8 cellular contexts compared by ENCODE assay signal in genomic region chr9:83062011-83062652, GRCh38. TPM values are rescaled to one million over a fixed set of nuclear protein-coding genes. Genes with fewer than 3 reads are reported as not detected.
DNase-seq lines count a peak whose midpoint lies in the region; ATAC-seq and TF ChIP-seq lines count a peak whose summit lies in the region.

No MANE protein-coding gene starts in this region.

- intact Hi-C loops in Panc1 (cut with micrococcal nuclease; ENCODE audit: unreplicated experiment): no loop called here

- ATAC-seq in Panc1 (peak; percentile 70), HG02798 (IDR thresholded peaks at IDR 0.05; ENCODE audit: poor library complexity, unreplicated experiment) (no peak)

- CTCF ChIA-PET in HEK293 (lab: Yijun Ruan, JAX) (interaction anchor here (0.6 to 0.7 kb wide), 3 partner anchors 93 to 1864 kb away, joined by 3 to 4 read pairs (median 3); no protein-coding TSS in a partner anchor), Panc1 (lab: Charles Lee) (interaction anchor here (0.6 kb wide), 1 partner anchor 150 kb away, joined by 3 read pairs; no protein-coding TSS in a partner anchor)

- H3K36me3 ChIP-seq in HEK293 (ENCODE audit: control insufficient read depth in 2 of 2, insufficient read depth in 1 of 2, low read length in 2 of 2) (no peaks in the 10 kb centered on the region), Panc1 (ENCODE audit: control insufficient read depth, insufficient read depth, low read length) (no peaks in the 10 kb centered on the region), right atrium auricular region (no peaks in the 10 kb centered on the region)

- POLR2A ChIA-PET in HEK293 (lab: Yijun Ruan, JAX) (interaction anchor here (0.6 to 1.6 kb wide), 12 partner anchors 14 to 1494 kb away, joined by 3 to 7 read pairs (median 4); no protein-coding TSS in a partner anchor), Panc1 (lab: Charles Lee) (no interaction called here)

- peak overlapping the region; percentile 54 for H3K4me3 ChIP-seq in HEK293 (ENCODE audit: low read depth, low read length)
- H3K4me3 ChIP-seq in Panc1 (ENCODE audit: low read depth in 2 of 2, low read length in 2 of 2): peak overlapping the region; percentile 44 to 58
- H3K4me3 ChIP-seq in right atrium auricular region: peak overlapping the region; percentile 7 to 46
- peak overlapping the region; percentile 19 to 57 (median 38) for H3K4me3 ChIP-seq in skin epidermis

- in situ Hi-C loops in Panc1 (cut with HindIII; ENCODE audit: low pct_unique_long_range_greater_than_20kb, low sequenced_read_pairs): no loop called here

- H3K27me3 ChIP-seq in Panc1 (ENCODE audit: control insufficient read depth, insufficient read depth, low read length) (peaks cover 2% of the 10 kb centered on the region), right atrium auricular region (peaks cover 7 to 12% of the 10 kb centered on the region in 2 donors)

- TF ChIP-seq CTCF in HEK293 (tag by site-specific recombination; IDR thresholded peaks at IDR 0.05) (no peak), Panc1 (IDR thresholded peaks at IDR 0.05) (no peak), right atrium auricular region (IDR thresholded peaks at IDR 0.05) (no peak)

- no peaks in the 10 kb centered on the region for H3K9me3 ChIP-seq in HEK293 (ENCODE audit: control insufficient read depth, insufficient read depth, low read depth, low read length)
- no peaks in the 10 kb centered on the region for H3K9me3 ChIP-seq in Panc1 (ENCODE audit: control insufficient read depth, insufficient read depth, low read depth, low read length)
- H3K9me3 ChIP-seq in right atrium auricular region: peaks cover 0 to 7% of the 10 kb centered on the region in 2 donors

- DNase-seq in Panc1 (ENCODE audit: low read depth, low spot score) (no peak), right atrium auricular region (ENCODE audit: low spot score) (no peak), NCI-H1048 (lab: John Stamatoyannopoulos, UW) (no peak), NCI-H187 treated with DMSO at 0.1 percent for 48 hours (lab: John Stamatoyannopoulos, UW) (no peak)
- no peak for DNase-seq in activated CD4-positive, CD25-positive, alpha-beta regulatory T cell treated with anti-CD3 and anti-CD28 coated beads, Interleukin-2, amount 50 U/mL, for 72 hours

- H3K4me1 ChIP-seq in HEK293 (ENCODE audit: control insufficient read depth, insufficient read depth, low read length) (peaks cover 9% of the 10 kb centered on the region), Panc1 (ENCODE audit: control insufficient read depth, insufficient read depth, low read length) (no peaks in the 10 kb centered on the region), right atrium auricular region (peaks cover 0 to 19% of the 10 kb centered on the region in 2 donors)

- H3K27ac ChIP-seq in HEK293 (ENCODE audit: extremely low read depth, low read depth, low read length) (peak overlapping the region; percentile 95), Panc1 (ENCODE audit: low read length) (no peak overlapping the region), right atrium auricular region (no peak overlapping the region), skin epidermis (peak overlapping the region in 13 of 21 experiments; percentile 38 to 82 (median 67))

- no TSS peak for BruUV-seq in Panc1 (replicated peaks; lab: Mats Ljungman, UMichigan)

TF ChIP-seq in HEK293, 187 proteins besides CTCF, POLR2A, EP300 and RAD21 (continues in another document):
- TF ChIP-seq, protein P1, sequence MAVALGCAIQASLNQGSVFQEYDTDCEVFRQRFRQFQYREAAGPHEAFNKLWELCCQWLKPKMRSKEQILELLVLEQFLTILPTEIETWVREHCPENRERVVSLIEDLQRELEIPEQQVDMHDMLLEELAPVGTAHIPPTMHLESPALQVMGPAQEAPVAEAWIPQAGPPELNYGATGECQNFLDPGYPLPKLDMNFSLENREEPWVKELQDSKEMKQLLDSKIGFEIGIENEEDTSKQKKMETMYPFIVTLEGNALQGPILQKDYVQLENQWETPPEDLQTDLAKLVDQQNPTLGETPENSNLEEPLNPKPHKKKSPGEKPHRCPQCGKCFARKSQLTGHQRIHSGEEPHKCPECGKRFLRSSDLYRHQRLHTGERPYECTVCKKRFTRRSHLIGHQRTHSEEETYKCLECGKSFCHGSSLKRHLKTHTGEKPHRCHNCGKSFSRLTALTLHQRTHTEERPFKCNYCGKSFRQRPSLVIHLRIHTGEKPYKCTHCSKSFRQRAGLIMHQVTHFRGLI (tag by site-specific recombination; IDR thresholded peaks at IDR 0.05): peak; percentile 20
- TF ChIP-seq ZNF221 (tag by site-specific recombination; IDR thresholded peaks at IDR 0.05; ENCODE audit: borderline replicate concordance): no peak
- TF ChIP-seq PATZ1 (tag by site-specific recombination; IDR thresholded peaks at IDR 0.05): peak; percentile 49; the same call in 1 of the 2 replicates
- no peak for TF ChIP-seq SP3 (tag by site-specific recombination; IDR thresholded peaks at IDR 0.05)
- TF ChIP-seq ZNF10 (tag by site-specific recombination; IDR thresholded peaks at IDR 0.05): 0 out of 2 replicates have a peak, but pooled peaks have one; percentile 26
- no peak for TF ChIP-seq ZNF747 (tag by site-specific recombination; IDR thresholded peaks at IDR 0.05)
- 0 out of 2 replicates have a peak, but pooled peaks have one; percentile 31 for TF ChIP-seq ZNF18 (tag by site-specific recombination; IDR thresholded peaks at IDR 0.05)
- TF ChIP-seq, protein P2, sequence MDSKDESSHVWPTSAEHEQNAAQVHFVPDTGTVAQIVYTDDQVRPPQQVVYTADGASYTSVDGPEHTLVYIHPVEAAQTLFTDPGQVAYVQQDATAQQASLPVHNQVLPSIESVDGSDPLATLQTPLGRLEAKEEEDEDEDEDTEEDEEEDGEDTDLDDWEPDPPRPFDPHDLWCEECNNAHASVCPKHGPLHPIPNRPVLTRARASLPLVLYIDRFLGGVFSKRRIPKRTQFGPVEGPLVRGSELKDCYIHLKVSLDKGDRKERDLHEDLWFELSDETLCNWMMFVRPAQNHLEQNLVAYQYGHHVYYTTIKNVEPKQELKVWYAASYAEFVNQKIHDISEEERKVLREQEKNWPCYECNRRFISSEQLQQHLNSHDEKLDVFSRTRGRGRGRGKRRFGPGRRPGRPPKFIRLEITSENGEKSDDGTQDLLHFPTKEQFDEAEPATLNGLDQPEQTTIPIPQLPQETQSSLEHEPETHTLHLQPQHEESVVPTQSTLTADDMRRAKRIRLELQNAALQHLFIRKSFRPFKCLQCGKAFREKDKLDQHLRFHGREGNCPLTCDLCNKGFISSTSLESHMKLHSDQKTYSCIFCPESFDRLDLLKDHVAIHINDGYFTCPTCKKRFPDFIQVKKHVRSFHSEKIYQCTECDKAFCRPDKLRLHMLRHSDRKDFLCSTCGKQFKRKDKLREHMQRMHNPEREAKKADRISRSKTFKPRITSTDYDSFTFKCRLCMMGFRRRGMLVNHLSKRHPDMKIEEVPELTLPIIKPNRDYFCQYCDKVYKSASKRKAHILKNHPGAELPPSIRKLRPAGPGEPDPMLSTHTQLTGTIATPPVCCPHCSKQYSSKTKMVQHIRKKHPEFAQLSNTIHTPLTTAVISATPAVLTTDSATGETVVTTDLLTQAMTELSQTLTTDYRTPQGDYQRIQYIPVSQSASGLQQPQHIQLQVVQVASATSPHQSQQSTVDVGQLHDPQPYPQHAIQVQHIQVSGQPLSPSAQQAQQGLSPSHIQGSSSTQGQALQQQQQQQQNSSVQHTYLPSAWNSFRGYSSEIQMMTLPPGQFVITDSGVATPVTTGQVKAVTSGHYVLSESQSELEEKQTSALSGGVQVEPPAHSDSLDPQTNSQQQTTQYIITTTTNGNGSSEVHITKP (tag by site-specific recombination; IDR thresholded peaks at IDR 0.05): peak; percentile 17; the same call in 1 of the 2 replicates
- peak; percentile 38; the same call in 1 of the 2 replicates for TF ChIP-seq ZNF600 (tag by site-specific recombination; IDR thresholded peaks at IDR 0.05)
- no peak for TF ChIP-seq ZNF645 (tag by site-specific recombination; IDR thresholded peaks at IDR 0.05)
- TF ChIP-seq GLIS1 (tag by site-specific recombination; IDR thresholded peaks at IDR 0.05): 0 out of 2 replicates have a peak, but pooled peaks have one; percentile 15

RNA-seq across cellular contexts. Expression of gene RASEF, which starts 0.8 kb away (rescaled TPM):
- total RNA-seq in Panc1 (2021; ENCODE audit: unreplicated experiment) (2.9 TPM), right atrium auricular region (under 1 TPM in 1 of 2 donors, not detected in 1; 0.16 TPM)
- 0.51 TPM for polyA plus RNA-seq in Panc1 (2012; ENCODE audit: insufficient read length)

Comparison
In these comparisons a context has a peak if more than half of its experiments do, and no peak if none do; other contexts are left out.
1. H3K27ac ChIP-seq: peak in HEK293 (single experiment) and skin epidermis (13 of 21); none in Panc1 (single experiment) and right atrium auricular region (0 of 2).
2. Peak in every context shown above with its lines, with median percentiles within 50 percentile points of each other: H3K4me3 ChIP-seq.